In the genomic region with DNA sequence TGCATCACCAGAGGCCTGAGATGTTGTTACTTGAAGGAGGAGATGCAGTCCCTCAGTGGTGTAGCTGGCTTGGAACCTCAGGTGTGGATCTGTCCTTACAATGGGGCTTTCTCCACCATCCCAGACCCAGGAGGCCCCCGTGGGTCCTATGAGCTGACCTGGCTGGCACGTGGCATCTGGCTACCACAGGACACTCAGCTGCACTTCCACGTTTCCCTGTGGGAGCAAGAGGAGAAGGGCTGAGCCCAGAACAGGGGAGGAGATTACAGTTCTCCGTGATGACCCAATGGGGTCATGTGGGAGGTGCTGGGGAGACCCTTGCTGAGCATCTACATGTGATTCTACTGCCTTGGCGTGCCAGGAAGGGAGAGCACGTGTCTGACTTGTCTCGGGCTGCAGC, we compare ENCODE assay signal across 33 cellular contexts.
"Had no signal": no experiment of that assay in that cellular context is flagged by ENCODE, and none has a peak within 500 bp of the region (broad histone marks: within the 10 kb centered on the region; RNA-seq: fewer than 3 reads in every experiment).

No MANE protein-coding gene starts in this region.

- FAIRE-seq: colon, endometrium, endothelial cell of umbilical vein, frontal cortex had no signal

- H3K4me1 Mint-ChIP-seq: activated B cell treated with CpG ODN at 0.5 μM for 24 hours; activated CD4-positive, alpha-beta memory T cell treated with anti-CD3 and anti-CD28 coated beads, Interleukin-2, amount 10 ng/mL, durations not matched to agents 7 days and 5 days; activated CD4-positive, alpha-beta T cell treated with anti-CD3 and anti-CD28 coated beads for 36 hours; activated CD4-positive, alpha-beta T cell treated with anti-CD3 and anti-CD28 coated beads, Interleukin-2, amount 10 ng/mL, durations not matched to agents 7 days and 5 days; activated naive CD4-positive, alpha-beta T cell treated with anti-CD3 and anti-CD28 coated beads, Interleukin-2, amount 50 U/mL, for 24 hours; activated naive CD8-positive, alpha-beta T cell treated with anti-CD3 and anti-CD28 coated beads for 36 hours; activated naive CD8-positive, alpha-beta T cell treated with anti-CD3 and anti-CD28 coated beads, Interleukin-2, amount 50 U/mL, for 24 hours; T-helper 17 cell had no signal

- DNase-seq: activated B cell treated with CpG ODN at 0.5 μM for 24 hours; activated CD4-positive, alpha-beta memory T cell treated with anti-CD3 and anti-CD28 coated beads, Interleukin-2, amount 10 ng/mL, durations not matched to agents 7 days and 5 days; activated CD4-positive, alpha-beta T cell treated with anti-CD3 and anti-CD28 coated beads for 36 hours; activated CD4-positive, alpha-beta T cell treated with anti-CD3 and anti-CD28 coated beads, Interleukin-2, amount 10 ng/mL, durations not matched to agents 7 days and 5 days; activated CD4-positive, alpha-beta T cell treated with anti-CD3 and anti-CD28 coated beads, Interleukin-2, amount 50 U/mL, for 4 hours; activated CD8-positive, alpha-beta memory T cell treated with anti-CD3 and anti-CD28 coated beads, Interleukin-2, amount 50 U/mL, for 4 hours; activated effector memory CD4-positive, alpha-beta T cell treated with anti-CD3 and anti-CD28 coated beads, Interleukin-2, amount 50 U/mL, for 16 hours; activated naive CD4-positive, alpha-beta T cell treated with anti-CD3 and anti-CD28 coated beads for 36 hours; activated naive CD8-positive, alpha-beta T cell treated with anti-CD3 and anti-CD28 coated beads for 36 hours; activated naive CD8-positive, alpha-beta T cell treated with anti-CD3 and anti-CD28 coated beads, Interleukin-2, amount 50 U/mL, for 24 hours; activated T-cell treated with anti-CD3 and anti-CD28 coated beads, Interleukin-2, amount 50 U/mL, for 1 hour; activated T-cell treated with anti-CD3 and anti-CD28 coated beads, Interleukin-2, amount 50 U/mL, for 48 hours; amygdala; aorta; body of pancreas; caudate nucleus; effector CD8-positive, alpha-beta T cell; foreskin fibroblast; T-helper 1 cell; T-helper 17 cell; T1000; WERI-Rb-1 had no signal

- ATAC-seq: activated CD4-positive, alpha-beta T cell treated with anti-CD3 and anti-CD28 coated beads for 36 hours; activated CD4-positive, CD25-positive, alpha-beta regulatory T cell treated with anti-CD3 and anti-CD28 coated beads, Interleukin-2, amount 50 U/mL, for 24 hours; activated naive CD8-positive, alpha-beta T cell treated with anti-CD3 and anti-CD28 coated beads, Interleukin-2, amount 50 U/mL, for 24 hours; body of pancreas; T-helper 17 cell had no signal

- H3K27ac Mint-ChIP-seq: activated B cell treated with CpG ODN at 0.5 μM for 24 hours; activated CD4-positive, alpha-beta memory T cell treated with anti-CD3 and anti-CD28 coated beads, Interleukin-2, amount 10 ng/mL, durations not matched to agents 7 days and 5 days; activated CD4-positive, alpha-beta T cell treated with anti-CD3 and anti-CD28 coated beads for 36 hours; activated CD4-positive, alpha-beta T cell treated with anti-CD3 and anti-CD28 coated beads, Interleukin-2, amount 10 ng/mL, durations not matched to agents 7 days and 5 days; activated naive CD4-positive, alpha-beta T cell treated with anti-CD3 and anti-CD28 coated beads for 36 hours; activated naive CD4-positive, alpha-beta T cell treated with anti-CD3 and anti-CD28 coated beads, Interleukin-2, amount 50 U/mL, for 24 hours; activated naive CD8-positive, alpha-beta T cell treated with anti-CD3 and anti-CD28 coated beads for 36 hours; activated naive CD8-positive, alpha-beta T cell treated with anti-CD3 and anti-CD28 coated beads, Interleukin-2, amount 50 U/mL, for 24 hours; activated T-helper 1 cell treated with anti-CD3 and anti-CD28 coated beads, Interleukin-12 subunit alpha, Interleukin-12 subunit beta, Interleukin-2, Interleukin-4 antibody, amounts not matched to agents 30 ng/mL and 10 ng/mL and 1 ng/mL, durations not matched to agents 14 hours and 24 hours and 36 hours; activated T-helper 2 cell treated with anti-CD3 and anti-CD28 coated beads, Interferon-gamma antibody, Interleukin-2, Interleukin-4, amounts not matched to agents 10 μg/mL and 5 μg/mL and 100 μg/mL, durations not matched to agents 14 hours and 24 hours and 36 hours; T-helper 17 cell; T-helper 2 cell treated with Interferon-gamma antibody and Interleukin-4, amounts not matched to agents 5 μg/mL and 100 μg/mL, for 36 hours had no signal

- H3K27ac ChIP-seq: adrenal gland, body of pancreas, epithelial cell of prostate, WERI-Rb-1 had no signal

- H3K4me3 Mint-ChIP-seq: activated B cell treated with CpG ODN at 0.5 μM for 24 hours; activated CD4-positive, alpha-beta memory T cell treated with anti-CD3 and anti-CD28 coated beads, Interleukin-2, amount 10 ng/mL, durations not matched to agents 7 days and 5 days; activated CD4-positive, alpha-beta T cell treated with anti-CD3 and anti-CD28 coated beads for 36 hours; activated CD4-positive, alpha-beta T cell treated with anti-CD3 and anti-CD28 coated beads, Interleukin-2, amount 10 ng/mL, durations not matched to agents 7 days and 5 days; activated naive CD4-positive, alpha-beta T cell treated with anti-CD3 and anti-CD28 coated beads for 36 hours; activated naive CD4-positive, alpha-beta T cell treated with anti-CD3 and anti-CD28 coated beads, Interleukin-2, amount 50 U/mL, for 24 hours; activated naive CD8-positive, alpha-beta T cell treated with anti-CD3 and anti-CD28 coated beads for 36 hours; activated naive CD8-positive, alpha-beta T cell treated with anti-CD3 and anti-CD28 coated beads, Interleukin-2, amount 50 U/mL, for 24 hours; activated T-helper 1 cell treated with anti-CD3 and anti-CD28 coated beads, Interleukin-12 subunit alpha, Interleukin-12 subunit beta, Interleukin-2, Interleukin-4 antibody, amounts not matched to agents 30 ng/mL and 10 ng/mL and 1 ng/mL, durations not matched to agents 14 hours and 24 hours and 36 hours; T-helper 17 cell; T-helper 2 cell treated with Interferon-gamma antibody and Interleukin-4, amounts not matched to agents 5 μg/mL and 100 μg/mL, for 36 hours had no signal

- H3K4me1 ChIP-seq: adrenal gland, body of pancreas had no signal

- H3K9me3 Mint-ChIP-seq: activated B cell treated with CpG ODN at 0.5 μM for 24 hours; activated CD4-positive, alpha-beta T cell treated with anti-CD3 and anti-CD28 coated beads, Interleukin-2, amount 10 ng/mL, durations not matched to agents 7 days and 5 days; activated naive CD4-positive, alpha-beta T cell treated with anti-CD3 and anti-CD28 coated beads for 36 hours; activated naive CD4-positive, alpha-beta T cell treated with anti-CD3 and anti-CD28 coated beads, Interleukin-2, amount 50 U/mL, for 24 hours; activated naive CD8-positive, alpha-beta T cell treated with anti-CD3 and anti-CD28 coated beads for 36 hours; activated naive CD8-positive, alpha-beta T cell treated with anti-CD3 and anti-CD28 coated beads, Interleukin-2, amount 50 U/mL, for 24 hours; activated T-helper 1 cell treated with anti-CD3 and anti-CD28 coated beads, Interleukin-12 subunit alpha, Interleukin-12 subunit beta, Interleukin-2, Interleukin-4 antibody, amounts not matched to agents 30 ng/mL and 10 ng/mL and 1 ng/mL, durations not matched to agents 14 hours and 24 hours and 36 hours; activated T-helper 2 cell treated with anti-CD3 and anti-CD28 coated beads, Interferon-gamma antibody, Interleukin-2, Interleukin-4, amounts not matched to agents 10 μg/mL and 5 μg/mL and 100 μg/mL, durations not matched to agents 14 hours and 24 hours and 36 hours; T-helper 2 cell treated with Interferon-gamma antibody and Interleukin-4, amounts not matched to agents 5 μg/mL and 100 μg/mL, for 36 hours had no signal

- H3K36me3 Mint-ChIP-seq: activated naive CD4-positive, alpha-beta T cell treated with anti-CD3 and anti-CD28 coated beads, Interleukin-2, amount 50 U/mL, for 24 hours; activated naive CD8-positive, alpha-beta T cell treated with anti-CD3 and anti-CD28 coated beads for 36 hours had no signal

- H3K27me3 Mint-ChIP-seq: activated B cell treated with CpG ODN at 0.5 μM for 24 hours; activated CD4-positive, alpha-beta memory T cell treated with anti-CD3 and anti-CD28 coated beads, Interleukin-2, amount 10 ng/mL, durations not matched to agents 7 days and 5 days; activated CD4-positive, alpha-beta T cell treated with anti-CD3 and anti-CD28 coated beads, Interleukin-2, amount 10 ng/mL, durations not matched to agents 7 days and 5 days had no signal

- H3K27me3 ChIP-seq: body of pancreas had no signal

- H3K36me3 ChIP-seq: adrenal gland, WERI-Rb-1 had no signal

- H3K4me3 ChIP-seq: adrenal gland, body of pancreas had no signal

- H3K9me3 ChIP-seq: adrenal gland, body of pancreas had no signal
